Comparison of ENCODE assay signal across 36 cellular contexts in genomic region chr10:58925381-58925780, GRCh38.
"Had no signal": no experiment of that assay in that cellular context is flagged by ENCODE, and none has a peak within 500 bp of the region (broad histone marks: within the 10 kb centered on the region; RNA-seq: fewer than 3 reads in every experiment).

No MANE protein-coding gene starts in this region.

- H3K27me3 ChIP-seq: ascending aorta, cardiac muscle cell had no signal

- ATAC-seq: activated CD8-positive, alpha-beta memory T cell treated with anti-CD3 and anti-CD28 coated beads, Interleukin-2, amount 10 ng/mL, durations not matched to agents 7 days and 5 days; activated CD8-positive, alpha-beta T cell treated with anti-CD3 and anti-CD28 coated beads, Interleukin-2, amount 10 ng/mL, durations not matched to agents 7 days and 5 days; activated naive CD8-positive, alpha-beta T cell treated with anti-CD3 and anti-CD28 coated beads, Interleukin-2, amount 50 U/mL, for 24 hours had no signal

- H3K9me3 ChIP-seq: ascending aorta had no signal

- H3K4me1 Mint-ChIP-seq: activated B cell treated with CpG ODN at 0.5 μM for 24 hours; activated CD4-positive, alpha-beta memory T cell treated with anti-CD3 and anti-CD28 coated beads, Interleukin-2, amount 10 ng/mL, durations not matched to agents 7 days and 5 days; activated CD4-positive, alpha-beta T cell treated with anti-CD3 and anti-CD28 coated beads, Interleukin-2, amount 10 ng/mL, durations not matched to agents 7 days and 5 days; activated CD8-positive, alpha-beta memory T cell treated with anti-CD3 and anti-CD28 coated beads, Interleukin-2, amount 10 ng/mL, durations not matched to agents 7 days and 5 days; activated naive CD4-positive, alpha-beta T cell treated with anti-CD3 and anti-CD28 coated beads, Interleukin-2, amount 10 ng/mL, durations not matched to agents 7 days and 5 days; activated naive CD4-positive, alpha-beta T cell treated with anti-CD3 and anti-CD28 coated beads, Interleukin-2, amount 50 U/mL, for 24 hours; activated naive CD8-positive, alpha-beta T cell treated with anti-CD3 and anti-CD28 coated beads, Interleukin-2, amount 10 ng/mL, durations not matched to agents 7 days and 5 days; activated naive CD8-positive, alpha-beta T cell treated with anti-CD3 and anti-CD28 coated beads, Interleukin-2, amount 50 U/mL, for 24 hours; central memory CD8-positive, alpha-beta T cell had no signal

- H3K4me3 Mint-ChIP-seq: activated B cell treated with CpG ODN at 0.5 μM for 24 hours; activated CD4-positive, alpha-beta memory T cell treated with anti-CD3 and anti-CD28 coated beads, Interleukin-2, amount 10 ng/mL, durations not matched to agents 7 days and 5 days; activated CD4-positive, alpha-beta T cell treated with anti-CD3 and anti-CD28 coated beads, Interleukin-2, amount 10 ng/mL, durations not matched to agents 7 days and 5 days; activated CD8-positive, alpha-beta memory T cell treated with anti-CD3 and anti-CD28 coated beads, Interleukin-2, amount 10 ng/mL, durations not matched to agents 7 days and 5 days; activated CD8-positive, alpha-beta T cell treated with anti-CD3 and anti-CD28 coated beads, Interleukin-2, amount 10 ng/mL, durations not matched to agents 7 days and 5 days; activated naive CD4-positive, alpha-beta T cell treated with anti-CD3 and anti-CD28 coated beads, Interleukin-2, amount 10 ng/mL, durations not matched to agents 7 days and 5 days; activated naive CD4-positive, alpha-beta T cell treated with anti-CD3 and anti-CD28 coated beads, Interleukin-2, amount 50 U/mL, for 24 hours; activated naive CD8-positive, alpha-beta T cell; activated naive CD8-positive, alpha-beta T cell treated with anti-CD3 and anti-CD28 coated beads, Interleukin-2, amount 10 ng/mL, durations not matched to agents 7 days and 5 days; activated naive CD8-positive, alpha-beta T cell treated with anti-CD3 and anti-CD28 coated beads, Interleukin-2, amount 50 U/mL, for 24 hours; activated T-cell treated with anti-CD3 and anti-CD28 coated beads, Interleukin-2, amount 50 U/mL, for 24 hours; brain; central memory CD8-positive, alpha-beta T cell; T-helper 1 cell treated with Interleukin-12 subunit alpha and Interleukin-12 subunit beta and Interleukin-4 antibody, amounts not matched to agents 30 μg/mL and 1 μg/mL, for 36 hours; T-helper 2 cell treated with Interferon-gamma antibody and Interleukin-4, amounts not matched to agents 5 μg/mL and 100 μg/mL, for 36 hours had no signal

- H3K27ac ChIP-seq: ascending aorta, cardiac muscle cell, VCaP had no signal

- DNase-seq: activated B cell treated with CpG ODN at 0.5 μM for 24 hours; activated CD4-positive, alpha-beta memory T cell treated with anti-CD3 and anti-CD28 coated beads, Interleukin-2, amount 10 ng/mL, durations not matched to agents 7 days and 5 days; activated CD4-positive, alpha-beta T cell treated with anti-CD3 and anti-CD28 coated beads for 4 hours; activated CD4-positive, alpha-beta T cell treated with anti-CD3 and anti-CD28 coated beads, Interleukin-2, amount 10 ng/mL, durations not matched to agents 7 days and 5 days; activated CD4-positive, alpha-beta T cell treated with anti-CD3 and anti-CD28 coated beads, Interleukin-2, amount 50 U/mL, for 48 hours; activated CD4-positive, CD25-positive, alpha-beta regulatory T cell treated with anti-CD3 and anti-CD28 coated beads, Interleukin-2, amount 50 U/mL, for 72 hours; activated CD8-positive, alpha-beta memory T cell treated with anti-CD3 and anti-CD28 coated beads for 24 hours; activated CD8-positive, alpha-beta memory T cell treated with anti-CD3 and anti-CD28 coated beads, Interleukin-2, amount 10 ng/mL, durations not matched to agents 7 days and 5 days; activated CD8-positive, alpha-beta memory T cell treated with anti-CD3 and anti-CD28 coated beads, Interleukin-2, amount 50 U/mL, for 48 hours; activated CD8-positive, alpha-beta T cell treated with anti-CD3 and anti-CD28 coated beads, Interleukin-2, amount 10 ng/mL, durations not matched to agents 7 days and 5 days; activated effector memory CD4-positive, alpha-beta T cell treated with Interleukin-2 at 50 U/mL for 16 hours; activated gamma-delta T cell; activated naive CD4-positive, alpha-beta T cell treated with anti-CD3 and anti-CD28 coated beads, Interleukin-2, amount 10 ng/mL, durations not matched to agents 7 days and 5 days; activated naive CD4-positive, alpha-beta T cell treated with Interleukin-2 at 50 U/mL for 16 hours; activated naive CD8-positive, alpha-beta T cell treated with anti-CD3 and anti-CD28 coated beads, Interleukin-2, amount 10 ng/mL, durations not matched to agents 7 days and 5 days; activated naive CD8-positive, alpha-beta T cell treated with anti-CD3 and anti-CD28 coated beads, Interleukin-2, amount 50 U/mL, for 24 hours; activated T-cell treated with anti-CD3 and anti-CD28 coated beads, Interleukin-2, amount 50 U/mL, for 24 hours; activated T-cell treated with anti-CD3 and anti-CD28 coated beads, Interleukin-2, amount 50 U/mL, for 48 hours; amygdala; anterior cingulate cortex; caudate nucleus; cerebellar nuclear complex; SW 1271; T-helper 1 cell; T-helper 2 cell; T-helper 9 cell had no signal

- H3K9me3 Mint-ChIP-seq: activated CD4-positive, alpha-beta memory T cell treated with anti-CD3 and anti-CD28 coated beads, Interleukin-2, amount 10 ng/mL, durations not matched to agents 7 days and 5 days; activated CD4-positive, alpha-beta T cell treated with anti-CD3 and anti-CD28 coated beads, Interleukin-2, amount 10 ng/mL, durations not matched to agents 7 days and 5 days; activated naive CD4-positive, alpha-beta T cell treated with anti-CD3 and anti-CD28 coated beads, Interleukin-2, amount 10 ng/mL, durations not matched to agents 7 days and 5 days; activated T-helper 2 cell treated with anti-CD3 and anti-CD28 coated beads, Interferon-gamma antibody, Interleukin-2, Interleukin-4, amounts not matched to agents 10 μg/mL and 5 μg/mL and 100 μg/mL, durations not matched to agents 14 hours and 24 hours and 36 hours; T-helper 1 cell treated with Interleukin-12 subunit alpha and Interleukin-12 subunit beta and Interleukin-4 antibody, amounts not matched to agents 30 μg/mL and 1 μg/mL, for 36 hours; T-helper 2 cell treated with Interferon-gamma antibody and Interleukin-4, amounts not matched to agents 5 μg/mL and 100 μg/mL, for 36 hours had no signal

- H3K36me3 Mint-ChIP-seq: activated CD8-positive, alpha-beta memory T cell treated with anti-CD3 and anti-CD28 coated beads, Interleukin-2, amount 10 ng/mL, durations not matched to agents 7 days and 5 days; activated naive CD4-positive, alpha-beta T cell treated with anti-CD3 and anti-CD28 coated beads, Interleukin-2, amount 10 ng/mL, durations not matched to agents 7 days and 5 days; activated naive CD4-positive, alpha-beta T cell treated with anti-CD3 and anti-CD28 coated beads, Interleukin-2, amount 50 U/mL, for 24 hours; activated naive CD8-positive, alpha-beta T cell; activated naive CD8-positive, alpha-beta T cell treated with anti-CD3 and anti-CD28 coated beads, Interleukin-2, amount 10 ng/mL, durations not matched to agents 7 days and 5 days; brain had no signal

- H3K27me3 Mint-ChIP-seq: activated B cell treated with CpG ODN at 0.5 μM for 24 hours; activated CD4-positive, alpha-beta memory T cell treated with anti-CD3 and anti-CD28 coated beads, Interleukin-2, amount 10 ng/mL, durations not matched to agents 7 days and 5 days; activated CD4-positive, alpha-beta T cell treated with anti-CD3 and anti-CD28 coated beads, Interleukin-2, amount 10 ng/mL, durations not matched to agents 7 days and 5 days; activated CD8-positive, alpha-beta memory T cell treated with anti-CD3 and anti-CD28 coated beads, Interleukin-2, amount 10 ng/mL, durations not matched to agents 7 days and 5 days; activated naive CD4-positive, alpha-beta T cell treated with anti-CD3 and anti-CD28 coated beads, Interleukin-2, amount 10 ng/mL, durations not matched to agents 7 days and 5 days; activated naive CD4-positive, alpha-beta T cell treated with anti-CD3 and anti-CD28 coated beads, Interleukin-2, amount 50 U/mL, for 24 hours; activated naive CD8-positive, alpha-beta T cell treated with anti-CD3 and anti-CD28 coated beads, Interleukin-2, amount 10 ng/mL, durations not matched to agents 7 days and 5 days; activated naive CD8-positive, alpha-beta T cell treated with anti-CD3 and anti-CD28 coated beads, Interleukin-2, amount 50 U/mL, for 24 hours; activated T-cell treated with anti-CD3 and anti-CD28 coated beads, Interleukin-2, amount 50 U/mL, for 24 hours; central memory CD8-positive, alpha-beta T cell had no signal

- H3K36me3 ChIP-seq: ascending aorta, cardiac muscle cell had no signal

- H3K27ac Mint-ChIP-seq: activated B cell treated with CpG ODN at 0.5 μM for 24 hours; activated CD4-positive, alpha-beta memory T cell treated with anti-CD3 and anti-CD28 coated beads, Interleukin-2, amount 10 ng/mL, durations not matched to agents 7 days and 5 days; activated CD4-positive, alpha-beta T cell treated with anti-CD3 and anti-CD28 coated beads, Interleukin-2, amount 10 ng/mL, durations not matched to agents 7 days and 5 days; activated CD8-positive, alpha-beta memory T cell treated with anti-CD3 and anti-CD28 coated beads, Interleukin-2, amount 10 ng/mL, durations not matched to agents 7 days and 5 days; activated CD8-positive, alpha-beta T cell treated with anti-CD3 and anti-CD28 coated beads, Interleukin-2, amount 10 ng/mL, durations not matched to agents 7 days and 5 days; activated naive CD4-positive, alpha-beta T cell treated with anti-CD3 and anti-CD28 coated beads, Interleukin-2, amount 10 ng/mL, durations not matched to agents 7 days and 5 days; activated naive CD4-positive, alpha-beta T cell treated with anti-CD3 and anti-CD28 coated beads, Interleukin-2, amount 50 U/mL, for 24 hours; activated naive CD8-positive, alpha-beta T cell; activated naive CD8-positive, alpha-beta T cell treated with anti-CD3 and anti-CD28 coated beads, Interleukin-2, amount 10 ng/mL, durations not matched to agents 7 days and 5 days; activated naive CD8-positive, alpha-beta T cell treated with anti-CD3 and anti-CD28 coated beads, Interleukin-2, amount 50 U/mL, for 24 hours; activated T-cell treated with anti-CD3 and anti-CD28 coated beads, Interleukin-2, amount 50 U/mL, for 24 hours; activated T-helper 2 cell treated with anti-CD3 and anti-CD28 coated beads, Interferon-gamma antibody, Interleukin-2, Interleukin-4, amounts not matched to agents 10 μg/mL and 5 μg/mL and 100 μg/mL, durations not matched to agents 14 hours and 24 hours and 36 hours; brain; T-helper 1 cell treated with Interleukin-12 subunit alpha and Interleukin-12 subunit beta and Interleukin-4 antibody, amounts not matched to agents 30 μg/mL and 1 μg/mL, for 36 hours; T-helper 2 cell treated with Interferon-gamma antibody and Interleukin-4, amounts not matched to agents 5 μg/mL and 100 μg/mL, for 36 hours had no signal

- H3K4me3 ChIP-seq: ascending aorta, cardiac muscle cell had no signal
